Comparison of ENCODE assay signal across 12 cellular contexts in genomic region chr1:81714636-81715035, GRCh38.
DNase-seq lines count a peak whose midpoint lies in the region; ATAC-seq and TF ChIP-seq lines count a peak whose summit lies in the region.
"Had no signal": no experiment of that assay in that cellular context is flagged by ENCODE, and none has a peak within 500 bp of the region (broad histone marks: within the 10 kb centered on the region; RNA-seq: fewer than 3 reads in every experiment).

No MANE protein-coding gene starts in this region.

- no peak overlapping the region for H3K27ac ChIP-seq in GM23248
- H3K27ac ChIP-seq in mammary epithelial cell (ENCODE audit: insufficient read depth, low read depth, low read length) = peak overlapping the region; percentile 5
- H3K27ac ChIP-seq: C4-2B had no signal

- H3K27me3 ChIP-seq in GM23248 (replicated peaks; ENCODE audit: insufficient read depth) = no peaks in the 10 kb centered on the region
- H3K27me3 ChIP-seq in mammary epithelial cell (ENCODE audit: insufficient read depth, low read length) = no peaks in the 10 kb centered on the region

- H3K9me2 ChIP-seq in GM23248 (ENCODE audit: insufficient read depth) = no peaks in the 10 kb centered on the region

- intact Hi-C loops in mammary epithelial cell (cut with micrococcal nuclease) = no loop called here

- no peak overlapping the region for H3K4me3 Mint-ChIP-seq in T-cell
- H3K4me3 Mint-ChIP-seq: CD4-positive, alpha-beta T cell; H9 had no signal

- H3K27ac Mint-ChIP-seq in T-cell = no peak overlapping the region
- H3K27ac Mint-ChIP-seq: CD4-positive, alpha-beta T cell; H9 had no signal

- H3K9ac ChIP-seq in GM23248 = no peak overlapping the region
- no peak overlapping the region for H3K9ac ChIP-seq in mammary epithelial cell (ENCODE audit: insufficient read depth, low read length)

- no peaks in the 10 kb centered on the region for H3K4me1 Mint-ChIP-seq in T-cell

- ATAC-seq in esophagus mucosa (peak; percentile 88), GM21360 (IDR thresholded peaks at IDR 0.05; ENCODE audit: unreplicated experiment) (no peak), T-cell (replicated peaks in 1 of 4) (no peak)

- H3K4me1 ChIP-seq in GM23248 (ENCODE audit: insufficient read depth) = peaks cover 10% of the 10 kb centered on the region; the same call in 1 of the 2 replicates
- H3K4me1 ChIP-seq in mammary epithelial cell (ENCODE audit: insufficient read depth, low read length) = peaks cover 12% of the 10 kb centered on the region
- H3K4me1 ChIP-seq: Caco-2 had no signal

- BruUV-seq in mammary epithelial cell (replicated peaks; lab: Mats Ljungman, UMichigan) = no TSS peak

- no peaks in the 10 kb centered on the region for H3K79me2 ChIP-seq in GM23248 (ENCODE audit: insufficient read depth)
- H3K79me2 ChIP-seq in mammary epithelial cell (ENCODE audit: insufficient read depth, low read length) = no peaks in the 10 kb centered on the region

- DNase-seq in GM23248 (no peak), NCI-H1105 (lab: John Stamatoyannopoulos, UW) (peak; percentile 34), mammary epithelial cell (peak; percentile 32), NCI-H2171 (lab: John Stamatoyannopoulos, UW) (no peak), T-cell (no peak)
- DNase-seq: AML-193; Caco-2; CD4-positive, alpha-beta T cell; H9 had no signal

- no peaks in the 10 kb centered on the region for H3K36me3 ChIP-seq in GM23248 (ENCODE audit: low read depth)
- H3K36me3 ChIP-seq in mammary epithelial cell (ENCODE audit: insufficient read depth, low read length) = no peaks in the 10 kb centered on the region

- H4K20me1 ChIP-seq in GM23248 (ENCODE audit: insufficient read depth) = no peaks in the 10 kb centered on the region
- no peaks in the 10 kb centered on the region for H4K20me1 ChIP-seq in mammary epithelial cell (ENCODE audit: insufficient read depth, low read length)

- H3K4me2 ChIP-seq in GM23248 (ENCODE audit: unreplicated experiment) = no peak overlapping the region
- H3K4me2 ChIP-seq in mammary epithelial cell (ENCODE audit: insufficient read depth, low read depth, low read length) = peak overlapping the region; percentile 57

- 0 out of 2 replicates have a peak overlapping the region, but pooled peaks have one; percentile 0 for H2AFZ ChIP-seq in GM23248
- H2AFZ ChIP-seq in mammary epithelial cell (ENCODE audit: low read depth, low read length) = no peak overlapping the region

- POLR2A ChIA-PET in T-cell (lab: Charles Lee) = no interaction called here

- H3K9me3 ChIP-seq in GM23248 (ENCODE audit: low read depth) (no peaks in the 10 kb centered on the region), mammary epithelial cell (replicated peaks; ENCODE audit: insufficient read depth, low read length) (no peaks in the 10 kb centered on the region)
- H3K9me3 ChIP-seq: Caco-2 had no signal

- CTCF ChIA-PET in mammary epithelial cell (lab: Charles Lee; ENCODE audit: low non-redundant PET) (no interaction called here), T-cell (lab: Charles Lee) (no interaction called here)

- H3K9me3 Mint-ChIP-seq in T-cell = peaks cover 0 to 3% (median 0%) of the 10 kb centered on the region in 3 donors
- H3K9me3 Mint-ChIP-seq: CD4-positive, alpha-beta T cell; H9 had no signal

- in situ Hi-C loops in GM23248 (cut with MboI) = no loop called here
- in situ Hi-C loops in mammary epithelial cell (cut with MboI; ENCODE audit: low sequenced_read_pairs in 2 of 2) = no loop called here

- H3K4me3 ChIP-seq in GM23248 (no peak overlapping the region), mammary epithelial cell (replicated peaks in 1 of 3; ENCODE audit: insufficient read depth in 1 of 3, low read depth in 2 of 3, low read length in 3 of 3) (peak overlapping the region in 1 of 3 experiments; percentile 12)

- TF ChIP-seq CTCF in mammary epithelial cell (conservative IDR thresholded peaks at IDR 0.05 in 1 of 2, IDR thresholded peaks at IDR 0.05 in 1 of 2; ENCODE audit: extremely low read depth in 1 of 2, insufficient read depth in 1 of 2, low read depth in 1 of 2, low read length in 2 of 2) = no peak

- dilution Hi-C loops in mammary epithelial cell (cut with HindIII; ENCODE audit: low sequenced_read_pairs) = no loop called here

- no peaks in the 10 kb centered on the region for H3K36me3 Mint-ChIP-seq in T-cell

- no peaks in the 10 kb centered on the region for H3K27me3 Mint-ChIP-seq in T-cell
- H3K27me3 Mint-ChIP-seq: CD4-positive, alpha-beta T cell had no signal

- no peaks in the 10 kb centered on the region; the same call in 1 of the 2 replicates for H3F3A ChIP-seq in GM23248 (ENCODE audit: insufficient read depth)

Comparison
In these comparisons a context has a peak if more than half of its experiments do, and no peak if none do; other contexts are left out.
1. DNase-seq: peak in NCI-H1105 (single experiment) and mammary epithelial cell (single experiment); none in GM23248 (single experiment), NCI-H2171 (single experiment) and T-cell (0 of 34).